In genomic region chr9:114487607-114488300, GRCh38 we compare ENCODE assay signal across 8 cellular contexts. TPM values are rescaled to one million over a fixed set of nuclear protein-coding genes. Genes with fewer than 3 reads are reported as not detected.
A peak's percentile ranks its signal among the peaks of the same experiment; 100 is the strongest.
DNase-seq lines count a peak whose midpoint lies in the region; ATAC-seq and TF ChIP-seq lines count a peak whose summit lies in the region.

No MANE protein-coding gene starts in this region.

- no TSS peak for BruUV-seq in Calu3 (replicated peaks; lab: Mats Ljungman, UMichigan)

- H3K4me3 ChIP-seq in Karpas-422 (ENCODE audit: low read length) (no peak overlapping the region), SJSA1 (no peak overlapping the region)

- peaks cover 13% of the 10 kb centered on the region for H3K4me1 ChIP-seq in Karpas-422 (ENCODE audit: low read length)
- peaks cover 8% of the 10 kb centered on the region for H3K4me1 ChIP-seq in SJSA1 (replicated peaks)

- TF ChIP-seq CTCF in Calu3 (IDR thresholded peaks at IDR 0.05; ENCODE audit: unreplicated experiment), result peak; percentile 58

- H3K9ac ChIP-seq in Karpas-422 (ENCODE audit: low read length), result no peak overlapping the region

- H3K9me3 ChIP-seq in Karpas-422 (ENCODE audit: low read length) (no peaks in the 10 kb centered on the region), SJSA1 (replicated peaks) (no peaks in the 10 kb centered on the region)

- H3K4me2 ChIP-seq in Karpas-422 (ENCODE audit: low read depth, low read length, poor library complexity, severe bottlenecking), result no peak overlapping the region

- intact Hi-C loops in Calu3 (cut with micrococcal nuclease; ENCODE audit: unreplicated experiment), result loop anchor here (1.0 to 10.0 kb wide), 3 partner anchors 53 to 166 kb away; partner anchors contain the start of gene ATP6V1G1

- H4K20me1 ChIP-seq in Karpas-422 (ENCODE audit: insufficient read depth, low read depth, low read length), result no peaks in the 10 kb centered on the region

- H3K4me1 Mint-ChIP-seq in Calu3 (ENCODE audit: low read depth, unreplicated experiment), result peaks cover 23% of the 10 kb centered on the region

- H2AFZ ChIP-seq in Karpas-422 (ENCODE audit: low read length), result no peak overlapping the region

- peak; percentile 72 for DNase-seq in Calu3
- DNase-seq in Karpas-422, result peak; percentile 86
- peak; percentile 56 to 70 for DNase-seq in SJSA1 (ENCODE audit: low read depth in 1 of 2, low spot score in 2 of 2)
- peak; percentile 59 for DNase-seq in activated naive CD4-positive, alpha-beta T cell treated with Interleukin-2 at 50 U/mL for 16 hours
- peak; percentile 81 for DNase-seq in globus pallidus (ENCODE audit: low spot score)
- DNase-seq in pons (ENCODE audit: low spot score), result peak; percentile 92

- no peaks in the 10 kb centered on the region for H3K27me3 Mint-ChIP-seq in Calu3 (ENCODE audit: unreplicated experiment)

- no peaks in the 10 kb centered on the region for H3K79me2 ChIP-seq in Karpas-422 (ENCODE audit: low read length)

- H3K27ac Mint-ChIP-seq in Calu3 (ENCODE audit: unreplicated experiment), result no peak overlapping the region

- H3K27ac ChIP-seq in Karpas-422 (ENCODE audit: low read length), result no peak overlapping the region
- no peak overlapping the region for H3K27ac ChIP-seq in SJSA1

- H3K4me3 Mint-ChIP-seq in Calu3 (ENCODE audit: low read depth, unreplicated experiment), result no peak overlapping the region

- CTCF ChIA-PET in Calu3 (lab: Charles Lee), result interaction anchor here (1.0 kb wide), 1 partner anchor 166 kb away, joined by 5 read pairs; no protein-coding TSS in a partner anchor

- H3K27me3 ChIP-seq in Karpas-422 (ENCODE audit: low read length), result no peaks in the 10 kb centered on the region
- no peaks in the 10 kb centered on the region for H3K27me3 ChIP-seq in SJSA1 (replicated peaks)

- H3K36me3 ChIP-seq in Karpas-422 (ENCODE audit: insufficient read depth, low read length) (no peaks in the 10 kb centered on the region), SJSA1 (no peaks in the 10 kb centered on the region)

- no peaks in the 10 kb centered on the region for H3K9me2 ChIP-seq in Karpas-422 (replicated peaks; ENCODE audit: insufficient read depth, low read length)

- no peaks in the 10 kb centered on the region for H3K36me3 Mint-ChIP-seq in Calu3 (ENCODE audit: insufficient read depth, unreplicated experiment)

- ATAC-seq in GM21390 (IDR thresholded peaks at IDR 0.05; ENCODE audit: unreplicated experiment) (peak; percentile 74), GM21786 (IDR thresholded peaks at IDR 0.05; ENCODE audit: unreplicated experiment) (no peak)

- no peaks in the 10 kb centered on the region for H3K9me3 Mint-ChIP-seq in Calu3 (ENCODE audit: low read depth, unreplicated experiment)

RNA-seq across cellular contexts. Expression of gene WHRN, which starts 17.5 kb away (rescaled TPM):
- 3.6 and 4.9 TPM in 2 replicates for total RNA-seq in Calu3 (2022)
- total RNA-seq in Karpas-422 (2014; rRNA removed; shearing (Covaris generic); ENCODE audit: low replicate concordance), result 0.30 and 0.76 TPM in 2 replicates
- total RNA-seq in SJSA1 (2014; rRNA removed; shearing (Covaris generic)), result 0.50 and 1.4 TPM in 2 replicates
